8 cellular contexts compared by ENCODE assay signal in the genomic region with DNA sequence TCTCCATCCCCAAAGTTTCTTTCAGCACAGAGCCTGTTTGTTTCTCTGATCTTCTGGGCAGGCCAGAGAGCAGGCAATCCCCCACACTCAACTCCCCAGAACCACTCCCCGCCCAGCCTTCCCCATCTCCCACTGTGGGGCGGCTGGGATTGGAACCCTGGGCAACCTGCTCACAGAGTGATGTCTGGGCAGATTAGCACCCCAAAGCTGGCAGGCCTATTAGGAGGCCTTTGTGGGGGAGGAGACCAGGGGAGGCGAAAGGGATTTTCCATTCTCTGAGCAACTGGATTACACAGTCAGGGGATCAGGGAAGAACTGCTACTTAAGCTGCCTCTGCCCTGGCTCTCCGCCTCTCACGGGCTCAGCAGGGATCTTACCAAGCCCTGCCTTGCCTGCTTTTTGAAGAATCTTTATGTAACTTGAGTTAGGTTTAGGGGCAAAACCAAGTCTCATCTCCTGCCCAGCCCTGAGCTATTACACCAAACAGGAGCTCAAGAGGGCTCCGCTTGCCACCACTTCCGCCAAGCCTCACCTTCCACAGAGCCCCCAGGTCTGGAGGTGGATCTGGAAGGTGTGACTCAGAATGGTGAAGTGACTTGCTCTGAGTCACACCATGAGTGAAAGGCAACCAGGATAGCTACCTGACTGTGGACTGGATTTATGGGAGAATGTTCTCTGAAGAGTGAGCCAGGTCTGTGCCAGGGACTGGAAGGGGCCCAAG. TPM values are rescaled to one million over a fixed set of nuclear protein-coding genes. Genes with fewer than 3 reads are reported as not detected.
A peak's percentile ranks its signal among the peaks of the same experiment; 100 is the strongest.
DNase-seq lines count a peak whose midpoint lies in the region; ATAC-seq and TF ChIP-seq lines count a peak whose summit lies in the region.

No MANE protein-coding gene starts in this region.

- H3K36me3 ChIP-seq in HEK293 (ENCODE audit: control insufficient read depth in 2 of 2, insufficient read depth in 1 of 2, low read length in 2 of 2) (no peaks in the 10 kb centered on the region), WERI-Rb-1 (no peaks in the 10 kb centered on the region), right atrium auricular region (no peaks in the 10 kb centered on the region), spleen (no peaks in the 10 kb centered on the region), upper lobe of left lung (no peaks in the 10 kb centered on the region)

- H3K4me3 ChIP-seq in HEK293 (ENCODE audit: low read depth, low read length): no peak overlapping the region
- no peak overlapping the region for H3K4me3 ChIP-seq in WERI-Rb-1 (ENCODE audit: low read depth, low read length)
- no peak overlapping the region for H3K4me3 ChIP-seq in right atrium auricular region
- H3K4me3 ChIP-seq in spleen: no peak overlapping the region
- no peak overlapping the region for H3K4me3 ChIP-seq in upper lobe of left lung

- intact Hi-C loops in spleen (cut with DNase I; ENCODE audit: low total_unique reads): no loop called here

- TF ChIP-seq POLR2A in spleen (IDR thresholded peaks at IDR 0.05) (no peak), upper lobe of left lung (IDR thresholded peaks at IDR 0.05) (no peak)

- peaks cover 16% of the 10 kb centered on the region for H3K4me1 ChIP-seq in HEK293 (ENCODE audit: control insufficient read depth, insufficient read depth, low read length)
- H3K4me1 ChIP-seq in right atrium auricular region: no peaks in the 10 kb centered on the region
- no peaks in the 10 kb centered on the region for H3K4me1 ChIP-seq in spleen
- H3K4me1 ChIP-seq in upper lobe of left lung: no peaks in the 10 kb centered on the region

- TF ChIP-seq CTCF in HEK293 (tag by site-specific recombination; IDR thresholded peaks at IDR 0.05) (no peak), WERI-Rb-1 (IDR thresholded peaks at IDR 0.05; ENCODE audit: low read depth, low read length) (no peak), right atrium auricular region (IDR thresholded peaks at IDR 0.05) (no peak), spleen (IDR thresholded peaks at IDR 0.05 in 8 of 11, conservative IDR thresholded peaks at IDR 0.05 in 3 of 11) (no peak), upper lobe of left lung (IDR thresholded peaks at IDR 0.05) (no peak)

- no peak for ATAC-seq in upper lobe of left lung (ENCODE audit: low FRiP score in 2 of 2)

- H3K27me3 ChIP-seq in WERI-Rb-1 (ENCODE audit: insufficient read depth, low read depth, severe bottlenecking) (peaks cover 24% of the 10 kb centered on the region), right atrium auricular region (no peaks in the 10 kb centered on the region), spleen (replicated peaks in 1 of 7) (peaks cover 0 to 77% (median 17%) of the 10 kb centered on the region in 7 donors), upper lobe of left lung (peaks cover 0 to 8% (median 2%) of the 10 kb centered on the region in 4 donors)

- WGBS in spleen, 5 donors: 71 to 80% (median 72%) methylated on average over 7 of the region's 7 CpGs
- 63 to 67% methylated on average over 6 to 7 of the region's 7 CpGs for WGBS in upper lobe of left lung, 2 donors

- H3K9me3 ChIP-seq in HEK293 (ENCODE audit: control insufficient read depth, insufficient read depth, low read depth, low read length) (no peaks in the 10 kb centered on the region), WERI-Rb-1 (ENCODE audit: severe bottlenecking) (no peaks in the 10 kb centered on the region), right atrium auricular region (no peaks in the 10 kb centered on the region), spleen (no peaks in the 10 kb centered on the region), upper lobe of left lung (no peaks in the 10 kb centered on the region)

- CTCF ChIA-PET in HEK293 (lab: Yijun Ruan, JAX): interaction anchor here (0.6 to 1.6 kb wide), 3 partner anchors 12 to 127 kb away, joined by 3 to 4 read pairs (median 3); no protein-coding TSS in a partner anchor

- no peak for TF ChIP-seq EP300 in upper lobe of left lung (IDR thresholded peaks at IDR 0.05)

- POLR2A ChIA-PET in HEK293 (lab: Yijun Ruan, JAX): interaction anchor here (0.5 to 5.4 kb wide), 5 partner anchors 9 to 20 kb away, joined by 3 to 56 read pairs (median 4); a partner anchor contains a TSS

- H3K27ac ChIP-seq in HEK293 (ENCODE audit: extremely low read depth, low read depth, low read length) (peak overlapping the region; percentile 56), WERI-Rb-1 (no peak overlapping the region), epithelial cell of prostate (peak overlapping the region; percentile 88), right atrium auricular region (no peak overlapping the region), spleen (no peak overlapping the region), upper lobe of left lung (no peak overlapping the region)

- peak; percentile 86 for DNase-seq in WERI-Rb-1
- DNase-seq in epithelial cell of prostate (ENCODE audit: low read depth, low spot score): peak; percentile 84
- peak; percentile 52 for DNase-seq in stimulated activated CD4-positive, alpha-beta T cell treated with anti-CD3 and anti-CD28 coated beads, Interleukin-12 subunit alpha, Interleukin-12 subunit beta, amount 100 ng/mL, for 4 hours
- no peak for DNase-seq in right atrium auricular region (ENCODE audit: low spot score)
- DNase-seq in spleen: no peak
- DNase-seq in upper lobe of left lung: no peak
- no peak for DNase-seq in NAMALWA (ENCODE audit: low spot score)

TF ChIP-seq in HEK293, 187 proteins besides CTCF, POLR2A, EP300 and RAD21 (continues in another document):
- TF ChIP-seq ZFP41 (tag by site-specific recombination; IDR thresholded peaks at IDR 0.05; ENCODE audit: borderline replicate concordance) (no peak), ZNF266 (tag by site-specific recombination; IDR thresholded peaks at IDR 0.05; ENCODE audit: low read depth) (no peak), BCL11B (tag by site-specific recombination; IDR thresholded peaks at IDR 0.05; ENCODE audit: low read depth) (no peak), IKZF3 (tag by site-specific recombination; IDR thresholded peaks at IDR 0.05) (no peak), GLI4 (tag by site-specific recombination; IDR thresholded peaks at IDR 0.05) (no peak), ZNF623 (tag by site-specific recombination; IDR thresholded peaks at IDR 0.05) (no peak), ZNF670 (tag by site-specific recombination; IDR thresholded peaks at IDR 0.05; ENCODE audit: low read depth) (no peak), REPIN1 (tag by site-specific recombination; IDR thresholded peaks at IDR 0.05; ENCODE audit: low read depth) (no peak), ZBTB48 (tag by site-specific recombination; IDR thresholded peaks at IDR 0.05) (peak; percentile 35; the same call in 1 of the 2 replicates), ZNF843 (tag by site-specific recombination; IDR thresholded peaks at IDR 0.05) (no peak), EGR2 (tag by site-specific recombination; IDR thresholded peaks at IDR 0.05; ENCODE audit: low read depth) (peak; percentile 5; the same call in 1 of the 2 replicates), GLIS1 (tag by site-specific recombination; IDR thresholded peaks at IDR 0.05) (peak; percentile 95), GLIS2 (tag by site-specific recombination; IDR thresholded peaks at IDR 0.05) (no peak), ZXDB (tag by site-specific recombination; IDR thresholded peaks at IDR 0.05) (no peak)
- TF ChIP-seq, protein P1, sequence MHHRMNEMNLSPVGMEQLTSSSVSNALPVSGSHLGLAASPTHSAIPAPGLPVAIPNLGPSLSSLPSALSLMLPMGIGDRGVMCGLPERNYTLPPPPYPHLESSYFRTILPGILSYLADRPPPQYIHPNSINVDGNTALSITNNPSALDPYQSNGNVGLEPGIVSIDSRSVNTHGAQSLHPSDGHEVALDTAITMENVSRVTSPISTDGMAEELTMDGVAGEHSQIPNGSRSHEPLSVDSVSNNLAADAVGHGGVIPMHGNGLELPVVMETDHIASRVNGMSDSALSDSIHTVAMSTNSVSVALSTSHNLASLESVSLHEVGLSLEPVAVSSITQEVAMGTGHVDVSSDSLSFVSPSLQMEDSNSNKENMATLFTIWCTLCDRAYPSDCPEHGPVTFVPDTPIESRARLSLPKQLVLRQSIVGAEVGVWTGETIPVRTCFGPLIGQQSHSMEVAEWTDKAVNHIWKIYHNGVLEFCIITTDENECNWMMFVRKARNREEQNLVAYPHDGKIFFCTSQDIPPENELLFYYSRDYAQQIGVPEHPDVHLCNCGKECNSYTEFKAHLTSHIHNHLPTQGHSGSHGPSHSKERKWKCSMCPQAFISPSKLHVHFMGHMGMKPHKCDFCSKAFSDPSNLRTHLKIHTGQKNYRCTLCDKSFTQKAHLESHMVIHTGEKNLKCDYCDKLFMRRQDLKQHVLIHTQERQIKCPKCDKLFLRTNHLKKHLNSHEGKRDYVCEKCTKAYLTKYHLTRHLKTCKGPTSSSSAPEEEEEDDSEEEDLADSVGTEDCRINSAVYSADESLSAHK (tag by site-specific recombination; IDR thresholded peaks at IDR 0.05): no peak
- TF ChIP-seq, protein P2, sequence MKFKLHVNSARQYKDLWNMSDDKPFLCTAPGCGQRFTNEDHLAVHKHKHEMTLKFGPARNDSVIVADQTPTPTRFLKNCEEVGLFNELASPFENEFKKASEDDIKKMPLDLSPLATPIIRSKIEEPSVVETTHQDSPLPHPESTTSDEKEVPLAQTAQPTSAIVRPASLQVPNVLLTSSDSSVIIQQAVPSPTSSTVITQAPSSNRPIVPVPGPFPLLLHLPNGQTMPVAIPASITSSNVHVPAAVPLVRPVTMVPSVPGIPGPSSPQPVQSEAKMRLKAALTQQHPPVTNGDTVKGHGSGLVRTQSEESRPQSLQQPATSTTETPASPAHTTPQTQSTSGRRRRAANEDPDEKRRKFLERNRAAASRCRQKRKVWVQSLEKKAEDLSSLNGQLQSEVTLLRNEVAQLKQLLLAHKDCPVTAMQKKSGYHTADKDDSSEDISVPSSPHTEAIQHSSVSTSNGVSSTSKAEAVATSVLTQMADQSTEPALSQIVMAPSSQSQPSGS (tag by site-specific recombination; IDR thresholded peaks at IDR 0.05; ENCODE audit: low read depth): no peak
- TF ChIP-seq, protein P3, sequence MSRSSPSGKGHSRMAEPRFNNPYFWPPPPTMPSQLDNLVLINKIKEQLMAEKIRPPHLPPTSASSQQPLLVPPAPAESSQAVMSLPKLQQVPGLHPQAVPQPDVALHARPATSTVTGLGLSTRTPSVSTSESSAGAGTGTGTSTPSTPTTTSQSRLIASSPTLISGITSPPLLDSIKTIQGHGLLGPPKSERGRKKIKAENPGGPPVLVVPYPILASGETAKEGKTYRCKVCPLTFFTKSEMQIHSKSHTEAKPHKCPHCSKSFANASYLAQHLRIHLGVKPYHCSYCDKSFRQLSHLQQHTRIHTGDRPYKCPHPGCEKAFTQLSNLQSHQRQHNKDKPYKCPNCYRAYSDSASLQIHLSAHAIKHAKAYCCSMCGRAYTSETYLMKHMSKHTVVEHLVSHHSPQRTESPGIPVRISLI (tag by site-specific recombination; IDR thresholded peaks at IDR 0.05): no peak

RNA-seq across cellular contexts. Expression of a gene that starts 16.0 kb away (rescaled TPM):
- total RNA-seq in right atrium auricular region: not detected
- not detected for total RNA-seq in spleen
- polyA plus RNA-seq in spleen: not detected
- total RNA-seq in upper lobe of left lung: not detected

RNA-seq across cellular contexts. Expression of a gene that starts 27.5 kb away (rescaled TPM):
- total RNA-seq in right atrium auricular region (10 to 100 TPM; 17.8 to 23.2 TPM), spleen (10 to 100 TPM; 30.4 to 59.0 (median 41.7) TPM), upper lobe of left lung (10 to 100 TPM; 30.7 to 45.4 (median 37.3) TPM)
- 10 to 100 TPM; 28.7 to 32.8 (median 32.0) TPM for polyA plus RNA-seq in spleen

Comparison
In these comparisons a context has a peak if more than half of its experiments do, and no peak if none do; other contexts are left out.
1. H3K27ac ChIP-seq: peak in HEK293 (single experiment) and epithelial cell of prostate (single experiment); none in WERI-Rb-1 (single experiment), right atrium auricular region (0 of 2), spleen (0 of 8) and upper lobe of left lung (0 of 4).
2. DNase-seq: peak in WERI-Rb-1 (single experiment), epithelial cell of prostate (single experiment) and stimulated activated CD4-positive, alpha-beta T cell treated with anti-CD3 and anti-CD28 coated beads, Interleukin-12 subunit alpha, Interleukin-12 subunit beta, amount 100 ng/mL, for 4 hours (single experiment); none in right atrium auricular region (single experiment), spleen (single experiment), upper lobe of left lung (0 of 2) and NAMALWA (single experiment).